In genomic region chr6:89564752-89565427, GRCh38 we compare ENCODE assay signal across 18 cellular contexts.
A peak's percentile ranks its signal among the peaks of the same experiment; 100 is the strongest.
DNase-seq lines count a peak whose midpoint lies in the region; ATAC-seq and TF ChIP-seq lines count a peak whose summit lies in the region.
"Had no signal": no experiment of that assay in that cellular context is flagged by ENCODE, and none has a peak within 500 bp of the region (broad histone marks: within the 10 kb centered on the region; RNA-seq: fewer than 3 reads in every experiment).

No MANE protein-coding gene starts in this region.

- TF ChIP-seq CTCF in retinal pigment epithelial cell (conservative IDR thresholded peaks at IDR 0.05; ENCODE audit: low read depth, low read length): no peak

- H3K4me3 ChIP-seq in adipocyte (ENCODE audit: low read length): peak overlapping the region; percentile 47
- no peak overlapping the region for H3K4me3 ChIP-seq in right cardiac atrium (ENCODE audit: low read length)
- no peak overlapping the region for H3K4me3 ChIP-seq in retinal pigment epithelial cell (ENCODE audit: low read length)
- H3K4me3 ChIP-seq: BLaER1, body of pancreas, gastrocnemius medialis, psoas muscle, SJCRH30, vagina had no signal

- no peaks in the 10 kb centered on the region for H3K27me3 ChIP-seq in adipocyte (replicated peaks; ENCODE audit: control insufficient read depth, insufficient read depth, low read length)
- H3K27me3 ChIP-seq in right cardiac atrium (ENCODE audit: control insufficient read depth, insufficient read depth): no peaks in the 10 kb centered on the region
- H3K27me3 ChIP-seq: BLaER1, body of pancreas, gastrocnemius medialis, SJCRH30, vagina had no signal

- WGBS in right cardiac atrium: 62% methylated on average over 8 of the region's 8 CpGs

- H3K4me1 ChIP-seq in adipocyte (ENCODE audit: control insufficient read depth, insufficient read depth, low read length): peaks cover 36% of the 10 kb centered on the region
- H3K4me1 ChIP-seq in right cardiac atrium (ENCODE audit: control insufficient read depth, insufficient read depth, low read length): peaks cover 5% of the 10 kb centered on the region
- H3K4me1 ChIP-seq: BLaER1, SJCRH30 had no signal

- no peak overlapping the region for H3K9ac ChIP-seq in adipocyte (ENCODE audit: low read length)
- H3K9ac ChIP-seq: BLaER1 had no signal

- ATAC-seq in right cardiac atrium (peak; percentile 50 to 65), GM19324 (IDR thresholded peaks at IDR 0.05; ENCODE audit: low FRiP score, unreplicated experiment) (no peak)
- ATAC-seq: body of pancreas, gastrocnemius medialis, psoas muscle had no signal

- intact Hi-C loops in right cardiac atrium (cut with DNase I): no loop called here

- peaks cover 5% of the 10 kb centered on the region for H3K36me3 ChIP-seq in adipocyte (ENCODE audit: control insufficient read depth, insufficient read depth, low read length, severe bottlenecking)
- H3K36me3 ChIP-seq: BLaER1, gastrocnemius medialis, SJCRH30, vagina had no signal

- DNase-seq in NCI-H146 (lab: John Stamatoyannopoulos, UW): peak; percentile 35
- DNase-seq in adipocyte (ENCODE audit: low read depth): peak; percentile 19
- DNase-seq in right cardiac atrium: peak; percentile 43 to 54 (median 43)
- DNase-seq in retinal pigment epithelial cell (ENCODE audit: low read depth): peak; percentile 70
- no peak for DNase-seq in KG1 (lab: John Stamatoyannopoulos, UW)
- no peak for DNase-seq in amniotic stem cell (lab: John Stamatoyannopoulos, UW)
- DNase-seq: activated CD4-positive, alpha-beta memory T cell treated with anti-CD3 and anti-CD28 coated beads, Interleukin-2, amount 10 ng/mL, durations not matched to agents 7 days and 5 days; body of pancreas; EL; endodermal cell; gastrocnemius medialis; immature natural killer cell; NCI-H1048; SJCRH30 had no signal

- no peak overlapping the region for H3K27ac ChIP-seq in right cardiac atrium (ENCODE audit: low read length)
- H3K27ac ChIP-seq: BLaER1, body of pancreas, gastrocnemius medialis, psoas muscle, SJCRH30, vagina had no signal

- H3K9me3 ChIP-seq in adipocyte (ENCODE audit: control insufficient read depth, low read length): no peaks in the 10 kb centered on the region
- no peaks in the 10 kb centered on the region for H3K9me3 ChIP-seq in right cardiac atrium (ENCODE audit: control insufficient read depth, low read length)
- H3K9me3 ChIP-seq: BLaER1, body of pancreas, gastrocnemius medialis, psoas muscle, SJCRH30, vagina had no signal

Comparison
In these comparisons a context has a peak if more than half of its experiments do, and no peak if none do; other contexts are left out.
1. DNase-seq: peak in NCI-H146 (single experiment), adipocyte (single experiment), right cardiac atrium (3 of 3) and retinal pigment epithelial cell (single experiment); none in KG1 (single experiment) and amniotic stem cell (single experiment).